8 cellular contexts compared by ENCODE assay signal in genomic region chr7:97835296-97836138, GRCh38. TPM values are rescaled to one million over a fixed set of nuclear protein-coding genes. Genes with fewer than 3 reads are reported as not detected.
DNase-seq lines count a peak whose midpoint lies in the region; ATAC-seq and TF ChIP-seq lines count a peak whose summit lies in the region.

No MANE protein-coding gene starts in this region.

- peak; percentile 51 for DNase-seq in GM10266 (ENCODE audit: extremely low spot score)
- peak; percentile 48 for DNase-seq in HCEC 1CT
- peak; percentile 76 for DNase-seq in NCI-H1092 treated with DMSO at 0.1 percent for 48 hours (lab: John Stamatoyannopoulos, UW)
- DNase-seq in SW480 (ENCODE audit: low spot score), result peak; percentile 80
- DNase-seq in amniotic stem cell (lab: John Stamatoyannopoulos, UW), result peak; percentile 60
- peak; percentile 50 to 85 (median 70) for DNase-seq in right cardiac atrium
- DNase-seq in gastrocnemius medialis, result peak in 1 of 2 donors; percentile 18
- DNase-seq in 8988T, result no peak

- no peaks in the 10 kb centered on the region for H3K36me3 ChIP-seq in gastrocnemius medialis

- H3K4me1 ChIP-seq in right cardiac atrium (ENCODE audit: control insufficient read depth, insufficient read depth, low read length) (no peaks in the 10 kb centered on the region), gastrocnemius medialis (no peaks in the 10 kb centered on the region)

- H3K27ac ChIP-seq in right cardiac atrium (ENCODE audit: low read length) (no peak overlapping the region), gastrocnemius medialis (no peak overlapping the region)

- in situ Hi-C loops in gastrocnemius medialis (cut with MboI; ENCODE audit: low sequenced_read_pairs in 4 of 4), result loop anchor here (5.0 to 25.0 kb wide), 3 partner anchors 723 to 733 kb away; partner anchors contain the start of gene SDHAF3 (in 1 of the 4)

- ATAC-seq in right cardiac atrium (peak; percentile 59 to 66), gastrocnemius medialis (no peak)

- no peak overlapping the region for H3K4me3 ChIP-seq in right cardiac atrium (ENCODE audit: low read length)
- H3K4me3 ChIP-seq in gastrocnemius medialis, result no peak overlapping the region

- 27% methylated on average over 12 of the region's 12 CpGs for WGBS in right cardiac atrium

- TF ChIP-seq CTCF in GM10266 (IDR thresholded peaks at IDR 0.05; ENCODE audit: control insufficient read depth, insufficient read depth, low read depth, missing control alignments) (peak; percentile 61), gastrocnemius medialis (IDR thresholded peaks at IDR 0.05 in 4 of 5, conservative IDR thresholded peaks at IDR 0.05 in 1 of 5) (peak in 3 of 5 experiments; percentile 25 to 60 (median 41))

- H3K27me3 ChIP-seq in right cardiac atrium (ENCODE audit: control insufficient read depth, insufficient read depth) (peaks cover 3% of the 10 kb centered on the region), gastrocnemius medialis (peaks cover 0 to 3% (median 0%) of the 10 kb centered on the region in 3 donors)

- TF ChIP-seq POLR2A in gastrocnemius medialis (IDR thresholded peaks at IDR 0.05), result no peak

- intact Hi-C loops in right cardiac atrium (cut with DNase I), result loop anchor here in 3 of 4 donors (2.0 to 10.0 kb wide), 3 partner anchors 335 to 733 kb away; no protein-coding TSS in a partner anchor
- intact Hi-C loops in gastrocnemius medialis (cut with DNase I; ENCODE audit: low total_unique reads), result loop anchor here (1.0 kb wide), 1 partner anchor 731 kb away; no protein-coding TSS in a partner anchor

- H3K9me3 ChIP-seq in right cardiac atrium (ENCODE audit: control insufficient read depth, low read length) (no peaks in the 10 kb centered on the region), gastrocnemius medialis (no peaks in the 10 kb centered on the region)

RNA-seq across cellular contexts. Expression of gene ASNS, which starts 36.7 kb away (rescaled TPM):
- total RNA-seq in right cardiac atrium (10 to 100 TPM; 13.0 to 16.5 (median 14.8) TPM), gastrocnemius medialis (1 to 10 TPM in 3 of 4 donors, under 1 TPM in 1; 0.88 to 2.4 (median 2.1) TPM)
- 18.6 TPM for polyA plus RNA-seq in right cardiac atrium

Comparison
In these comparisons a context has a peak if more than half of its experiments do, and no peak if none do; other contexts are left out.
1. ATAC-seq: peak in right cardiac atrium (2 of 2); none in gastrocnemius medialis (0 of 2).
2. RNA of gene ASNS, which starts 36.7 kb away (total RNA-seq): 13.0 to 16.5 TPM in right cardiac atrium; 0.88 to 2.4 TPM in gastrocnemius medialis; every median in the first group is over 4 times any median in the second.